ENCODE assay signal across 12 cellular contexts in the genomic region with DNA sequence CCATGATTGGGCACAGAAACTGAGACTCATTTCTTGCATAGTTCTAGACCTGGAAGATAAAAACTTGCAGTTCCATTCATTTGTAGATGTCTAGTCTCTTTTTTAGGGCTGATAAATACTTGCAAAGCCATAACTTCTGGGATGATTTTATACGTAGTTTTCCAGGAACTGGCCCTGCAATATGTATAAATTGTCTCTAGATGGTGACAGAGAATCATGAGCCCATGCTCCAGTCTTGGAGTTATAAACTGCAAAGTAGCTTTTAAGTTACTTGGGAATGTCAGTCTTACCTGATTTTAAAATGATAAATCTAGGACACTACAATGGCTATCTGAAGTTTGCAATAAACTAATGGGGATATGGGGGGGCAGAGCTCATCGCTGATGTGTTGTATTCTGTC. TPM values are rescaled to one million over a fixed set of nuclear protein-coding genes. Genes with fewer than 3 reads are reported as not detected.
A peak's percentile ranks its signal among the peaks of the same experiment; 100 is the strongest.
DNase-seq lines count a peak whose midpoint lies in the region; ATAC-seq and TF ChIP-seq lines count a peak whose summit lies in the region.
"Had no signal": no experiment of that assay in that cellular context is flagged by ENCODE, and none has a peak within 500 bp of the region (broad histone marks: within the 10 kb centered on the region; RNA-seq: fewer than 3 reads in every experiment).

No MANE protein-coding gene starts in this region.

- H3K9me3 ChIP-seq in HCT116 (ENCODE audit: control insufficient read depth in 1 of 2, insufficient read depth in 1 of 2, low read depth in 1 of 2, low read length in 2 of 2) (no peaks in the 10 kb centered on the region), mesodermal cell (ENCODE audit: control insufficient read depth, low read length) (no peaks in the 10 kb centered on the region)

- peaks cover 46% of the 10 kb centered on the region for H3K27me3 Mint-ChIP-seq in activated T-cell treated with anti-CD3 and anti-CD28 coated beads, Interleukin-2, amount 50 U/mL, for 24 hours

- H4K20me1 ChIP-seq in HCT116 (ENCODE audit: insufficient read depth), result no peaks in the 10 kb centered on the region

- no peak overlapping the region for H3K4me2 ChIP-seq in HCT116 (ENCODE audit: low read length)
- H3K4me2 ChIP-seq: KMS-11 had no signal

- CTCF ChIA-PET in HCT116 (lab: Charles Lee), result interaction anchor here (1.9 kb wide), 1 partner anchor 146 kb away, joined by 13 read pairs; no protein-coding TSS in a partner anchor

- RAD21 ChIA-PET in HCT116 (lab: Charles Lee; ENCODE audit: low non-redundant PET in 1 of 2, low total read pairs in 2 of 2, uncharacterized antibody in 2 of 2, unreplicated experiment in 2 of 2), result interaction anchor here in 1 of 2 experiments (0.6 kb wide), 1 partner anchor 19 kb away, joined by 3 read pairs; no protein-coding TSS in a partner anchor

- POLR2A ChIA-PET in HCT116 (lab: Charles Lee), result interaction anchor here (0.6 kb wide), 1 partner anchor 12 kb away, joined by 3 read pairs; no protein-coding TSS in a partner anchor

- no peak for TF ChIP-seq POLR2A in HCT116 (IDR thresholded peaks at IDR 0.05; ENCODE audit: borderline replicate concordance, extremely low read depth, insufficient read depth, insufficient read length)

- no peaks in the 10 kb centered on the region for H3K4me1 Mint-ChIP-seq in activated T-cell treated with anti-CD3 and anti-CD28 coated beads, Interleukin-2, amount 50 U/mL, for 24 hours (ENCODE audit: low read depth)

- H3K27me3 ChIP-seq in HCT116 (ENCODE audit: insufficient read depth, low read length), result peaks cover 29% of the 10 kb centered on the region

- no peaks in the 10 kb centered on the region for H3K9me3 Mint-ChIP-seq in activated T-cell treated with anti-CD3 and anti-CD28 coated beads, Interleukin-2, amount 50 U/mL, for 24 hours
- H3K9me3 Mint-ChIP-seq: activated T-cell treated with anti-CD3 and anti-CD28 coated beads, Interleukin-2, amount 50 U/mL, for 4 hours had no signal

- no peak overlapping the region for H3K4me3 Mint-ChIP-seq in activated T-cell treated with anti-CD3 and anti-CD28 coated beads, Interleukin-2, amount 50 U/mL, for 24 hours
- H3K4me3 Mint-ChIP-seq: activated T-cell treated with anti-CD3 and anti-CD28 coated beads, Interleukin-2, amount 50 U/mL, for 4 hours had no signal

- H3K36me3 ChIP-seq in HCT116 (ENCODE audit: control insufficient read depth in 1 of 2, insufficient read depth in 2 of 2, low read length in 2 of 2) (no peaks in the 10 kb centered on the region), mesodermal cell (ENCODE audit: control insufficient read depth, insufficient read depth, low read length) (no peaks in the 10 kb centered on the region)

- H3K4me1 ChIP-seq in HCT116 (ENCODE audit: control insufficient read depth in 1 of 2, insufficient read depth in 2 of 2, low read length in 2 of 2) (no peaks in the 10 kb centered on the region), mesodermal cell (ENCODE audit: control insufficient read depth, insufficient read depth, low read length, poor library complexity, severe bottlenecking) (peaks cover 19% of the 10 kb centered on the region)

- TF ChIP-seq RAD21 in HCT116 (IDR thresholded peaks at IDR 0.05; ENCODE audit: low read depth), result peak; percentile 41; the same call in 1 of the 2 replicates

- H3K79me2 ChIP-seq in HCT116 (ENCODE audit: insufficient read depth, low read length), result no peaks in the 10 kb centered on the region

- no peak overlapping the region for H3K27ac Mint-ChIP-seq in activated T-cell treated with anti-CD3 and anti-CD28 coated beads, Interleukin-2, amount 50 U/mL, for 24 hours

- 59 to 76% methylated on average over 2 of the region's 2 CpGs for WGBS in mesodermal cell (ENCODE audit: insufficient coverage in 2 of 2), 2 experiments

- peak in 2 of 3 experiments; percentile 7 to 39; a peak in 2 of 6 replicates for TF ChIP-seq CTCF in HCT116 (IDR thresholded peaks at IDR 0.05 in 2 of 3, conservative IDR thresholded peaks at IDR 0.05 in 1 of 3; ENCODE audit: borderline replicate concordance in 1 of 3, insufficient read depth in 1 of 3, low read depth in 2 of 3, low read length in 2 of 3)

- DNase-seq in COR-L47 (lab: John Stamatoyannopoulos, UW), result peak; percentile 8
- DNase-seq in HCT116 (ENCODE audit: low read depth, low spot score), result no peak
- peak; percentile 5 for DNase-seq in amniotic epithelial cell (ENCODE audit: low read depth)
- no peak for DNase-seq in activated T-cell treated with anti-CD3 and anti-CD28 coated beads, Interleukin-2, amount 50 U/mL, for 24 hours
- DNase-seq: activated T-cell treated with anti-CD3 and anti-CD28 coated beads, Interleukin-2, amount 50 U/mL, for 4 hours; stimulated activated CD8-positive, alpha-beta memory T cell treated with anti-CD3 and anti-CD28 coated beads, Interleukin-4, amount 100 ng/mL, for 48 hours; T-helper 9 cell had no signal

- H3K9ac ChIP-seq in HCT116 (ENCODE audit: low read length), result no peak overlapping the region
- H3K9ac ChIP-seq: KMS-11 had no signal

- intact Hi-C loops in HCT116 (cut with micrococcal nuclease), result loop anchor here (5.0 kb wide), 1 partner anchor 144 kb away; no protein-coding TSS in a partner anchor

- ATAC-seq in HCT116 (no peak), GM18498 (IDR thresholded peaks at IDR 0.05; ENCODE audit: unreplicated experiment) (no peak), HG02938 (IDR thresholded peaks at IDR 0.05; ENCODE audit: unreplicated experiment) (no peak)
- ATAC-seq: activated T-cell treated with anti-CD3 and anti-CD28 coated beads, Interleukin-2, amount 50 U/mL, for 4 hours had no signal

- no peak overlapping the region for H2AFZ ChIP-seq in HCT116 (ENCODE audit: low read depth, low read length, poor library complexity, severe bottlenecking)

- H3K4me3 ChIP-seq in HCT116 (replicated peaks in 1 of 2; ENCODE audit: low read depth in 1 of 2, low read length in 2 of 2) (no peak overlapping the region), mesodermal cell (ENCODE audit: extremely low read depth, insufficient read depth, low read length, poor library complexity, severe bottlenecking) (no peak overlapping the region)

- no peaks in the 10 kb centered on the region for H3K9me2 ChIP-seq in HCT116 (ENCODE audit: insufficient read depth)

- no TSS peak for BruUV-seq in HCT116 (replicated peaks; lab: Mats Ljungman, UMichigan)

- H3K36me3 Mint-ChIP-seq in activated T-cell treated with anti-CD3 and anti-CD28 coated beads, Interleukin-2, amount 50 U/mL, for 24 hours (ENCODE audit: low read depth), result no peaks in the 10 kb centered on the region

- H3K27ac ChIP-seq in HCT116 (ENCODE audit: low read depth, low read length), result no peak overlapping the region
- H3K27ac ChIP-seq in mesodermal cell (ENCODE audit: low read depth, low read length, severe bottlenecking), result peak overlapping the region; percentile 10
- H3K27ac ChIP-seq: KMS-11 had no signal

TF ChIP-seq in HCT116, 20 proteins besides CTCF, POLR2A, EP300 and RAD21:
- TF ChIP-seq, protein P1, sequence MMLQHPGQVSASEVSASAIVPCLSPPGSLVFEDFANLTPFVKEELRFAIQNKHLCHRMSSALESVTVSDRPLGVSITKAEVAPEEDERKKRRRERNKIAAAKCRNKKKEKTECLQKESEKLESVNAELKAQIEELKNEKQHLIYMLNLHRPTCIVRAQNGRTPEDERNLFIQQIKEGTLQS (IDR thresholded peaks at IDR 0.05), result no peak
- TF ChIP-seq TCF7L2 (IDR thresholded peaks at IDR 0.05; ENCODE audit: borderline replicate concordance, extremely low read depth, insufficient read depth, insufficient read length), result no peak
- TF ChIP-seq ZFX (IDR thresholded peaks at IDR 0.05), result no peak
- no peak for TF ChIP-seq SP1 (IDR thresholded peaks at IDR 0.05; ENCODE audit: low read depth)
- TF ChIP-seq CEBPB (IDR thresholded peaks at IDR 0.05; ENCODE audit: low read depth), result no peak
- no peak for TF ChIP-seq ZBTB33 (IDR thresholded peaks at IDR 0.05; ENCODE audit: extremely low read depth, insufficient replicate concordance, low read length)
- TF ChIP-seq CBX3 (IDR thresholded peaks at IDR 0.05; ENCODE audit: low read depth), result no peak
- no peak for TF ChIP-seq EZH2phosphoT487 (IDR thresholded peaks at IDR 0.05; ENCODE audit: borderline replicate concordance)

RNA-seq across cellular contexts. Expression of gene ADAMTS18, which starts 3.0 kb away (rescaled TPM):
- total RNA-seq in HCT116 (2021; ENCODE audit: unreplicated experiment), result not detected
- not detected in 2 replicates for polyA plus RNA-seq in HCT116 (2012)
- polyA plus RNA-seq in mesodermal cell (2013, experiment 1 of 2), result 4.9 TPM
- 10.0 TPM for polyA plus RNA-seq in mesodermal cell (2013, experiment 2 of 2)
- total RNA-seq: activated T-cell treated with anti-CD3 and anti-CD28 coated beads, Interleukin-2, amount 50 U/mL, for 4 hours; mononuclear cell had no signal

Comparison
In these comparisons a context has a peak if more than half of its experiments do, and no peak if none do; other contexts are left out.
1. DNase-seq: peak in COR-L47 (single experiment) and amniotic epithelial cell (single experiment); none in HCT116 (single experiment) and activated T-cell treated with anti-CD3 and anti-CD28 coated beads, Interleukin-2, amount 50 U/mL, for 24 hours (single experiment).